Comparison of ENCODE assay signal across 12 cellular contexts in genomic region chr2:46073540-46074018, GRCh38.
DNase-seq lines count a peak whose midpoint lies in the region; ATAC-seq and TF ChIP-seq lines count a peak whose summit lies in the region.
"Had no signal": no experiment of that assay in that cellular context is flagged by ENCODE, and none has a peak within 500 bp of the region (broad histone marks: within the 10 kb centered on the region; RNA-seq: fewer than 3 reads in every experiment).

No MANE protein-coding gene starts in this region.

- H3K4me1 ChIP-seq in upper lobe of right lung, result peaks cover 11% of the 10 kb centered on the region

- H3K9me3 ChIP-seq in upper lobe of right lung, result no peaks in the 10 kb centered on the region

- peaks cover 2% of the 10 kb centered on the region for H3K36me3 Mint-ChIP-seq in activated naive CD8-positive, alpha-beta T cell treated with anti-CD3 and anti-CD28 coated beads, Interleukin-2, amount 50 U/mL, for 24 hours (ENCODE audit: low read depth)
- H3K36me3 Mint-ChIP-seq in activated naive CD8-positive, alpha-beta T cell treated with anti-CD3 and anti-CD28 coated beads for 36 hours, result no peaks in the 10 kb centered on the region

- DNase-seq in activated naive CD8-positive, alpha-beta T cell treated with anti-CD3 and anti-CD28 coated beads, Interleukin-2, amount 50 U/mL, for 24 hours, result no peak
- no peak for DNase-seq in activated naive CD8-positive, alpha-beta T cell treated with anti-CD3 and anti-CD28 coated beads for 36 hours
- DNase-seq in astrocyte of the hippocampus (ENCODE audit: low read depth, low spot score), result peak; percentile 93
- peak; percentile 97 for DNase-seq in iris pigment epithelial cell (ENCODE audit: low read depth)
- DNase-seq in upper lobe of right lung, result no peak
- no peak for DNase-seq in NCI-H2081 treated with DMSO at 0.1 percent for 48 hours (lab: John Stamatoyannopoulos, UW)
- no peak for DNase-seq in stimulated activated CD4-positive, alpha-beta T cell treated with anti-CD3 and anti-CD28 coated beads, Interleukin-1b, Interleukin-23, amount 100 ng/mL, for 48 hours
- DNase-seq: CD4-positive, CD25-positive, alpha-beta regulatory T cell; effector CD4-positive, alpha-beta T cell; NCI-H1048 had no signal

- peaks cover 15% of the 10 kb centered on the region for H3K4me1 Mint-ChIP-seq in activated naive CD8-positive, alpha-beta T cell treated with anti-CD3 and anti-CD28 coated beads, Interleukin-2, amount 50 U/mL, for 24 hours
- H3K4me1 Mint-ChIP-seq in activated naive CD8-positive, alpha-beta T cell treated with anti-CD3 and anti-CD28 coated beads for 36 hours, result no peaks in the 10 kb centered on the region
- H3K4me1 Mint-ChIP-seq: CD4-positive, CD25-positive, alpha-beta regulatory T cell had no signal

- H3K27me3 Mint-ChIP-seq in activated naive CD8-positive, alpha-beta T cell treated with anti-CD3 and anti-CD28 coated beads, Interleukin-2, amount 50 U/mL, for 24 hours, result no peaks in the 10 kb centered on the region
- H3K27me3 Mint-ChIP-seq in activated naive CD8-positive, alpha-beta T cell treated with anti-CD3 and anti-CD28 coated beads for 36 hours, result no peaks in the 10 kb centered on the region

- no peak for TF ChIP-seq CTCF in upper lobe of right lung (IDR thresholded peaks at IDR 0.05)

- intact Hi-C loops in upper lobe of right lung (cut with DNase I), result no loop called here

- H3K27me3 ChIP-seq in upper lobe of right lung, result no peaks in the 10 kb centered on the region

- no peaks in the 10 kb centered on the region for H3K9me3 Mint-ChIP-seq in activated naive CD8-positive, alpha-beta T cell treated with anti-CD3 and anti-CD28 coated beads, Interleukin-2, amount 50 U/mL, for 24 hours
- H3K9me3 Mint-ChIP-seq in activated naive CD8-positive, alpha-beta T cell treated with anti-CD3 and anti-CD28 coated beads for 36 hours, result no peaks in the 10 kb centered on the region
- H3K9me3 Mint-ChIP-seq: CD4-positive, CD25-positive, alpha-beta regulatory T cell had no signal

- H3K27ac Mint-ChIP-seq in activated naive CD8-positive, alpha-beta T cell treated with anti-CD3 and anti-CD28 coated beads, Interleukin-2, amount 50 U/mL, for 24 hours, result no peak overlapping the region
- no peak overlapping the region for H3K27ac Mint-ChIP-seq in activated naive CD8-positive, alpha-beta T cell treated with anti-CD3 and anti-CD28 coated beads for 36 hours
- H3K27ac Mint-ChIP-seq: CD4-positive, CD25-positive, alpha-beta regulatory T cell had no signal

- peak overlapping the region; percentile 58 for H3K27ac ChIP-seq in upper lobe of right lung

- peak overlapping the region; percentile 28 for H3K4me3 ChIP-seq in upper lobe of right lung
- H3K4me3 ChIP-seq: skin epidermis had no signal

- ATAC-seq in activated naive CD8-positive, alpha-beta T cell treated with anti-CD3 and anti-CD28 coated beads, Interleukin-2, amount 50 U/mL, for 24 hours, result peak; percentile 61
- ATAC-seq in upper lobe of right lung (peak; percentile 67), HG03139 (IDR thresholded peaks at IDR 0.05; ENCODE audit: unreplicated experiment) (no peak)

- no peak overlapping the region for H3K4me3 Mint-ChIP-seq in activated naive CD8-positive, alpha-beta T cell treated with anti-CD3 and anti-CD28 coated beads, Interleukin-2, amount 50 U/mL, for 24 hours
- no peak overlapping the region for H3K4me3 Mint-ChIP-seq in activated naive CD8-positive, alpha-beta T cell treated with anti-CD3 and anti-CD28 coated beads for 36 hours
- H3K4me3 Mint-ChIP-seq: CD4-positive, CD25-positive, alpha-beta regulatory T cell had no signal

- H3K36me3 ChIP-seq in upper lobe of right lung, result no peaks in the 10 kb centered on the region

Comparison
In these comparisons a context has a peak if more than half of its experiments do, and no peak if none do; other contexts are left out.
1. DNase-seq: peak in astrocyte of the hippocampus (single experiment) and iris pigment epithelial cell (single experiment); none in activated naive CD8-positive, alpha-beta T cell treated with anti-CD3 and anti-CD28 coated beads, Interleukin-2, amount 50 U/mL, for 24 hours (single experiment), activated naive CD8-positive, alpha-beta T cell treated with anti-CD3 and anti-CD28 coated beads for 36 hours (single experiment), upper lobe of right lung (single experiment), NCI-H2081 treated with DMSO at 0.1 percent for 48 hours (single experiment) and stimulated activated CD4-positive, alpha-beta T cell treated with anti-CD3 and anti-CD28 coated beads, Interleukin-1b, Interleukin-23, amount 100 ng/mL, for 48 hours (single experiment).